Comparison of ENCODE assay signal across 15 cellular contexts in the genomic region with DNA sequence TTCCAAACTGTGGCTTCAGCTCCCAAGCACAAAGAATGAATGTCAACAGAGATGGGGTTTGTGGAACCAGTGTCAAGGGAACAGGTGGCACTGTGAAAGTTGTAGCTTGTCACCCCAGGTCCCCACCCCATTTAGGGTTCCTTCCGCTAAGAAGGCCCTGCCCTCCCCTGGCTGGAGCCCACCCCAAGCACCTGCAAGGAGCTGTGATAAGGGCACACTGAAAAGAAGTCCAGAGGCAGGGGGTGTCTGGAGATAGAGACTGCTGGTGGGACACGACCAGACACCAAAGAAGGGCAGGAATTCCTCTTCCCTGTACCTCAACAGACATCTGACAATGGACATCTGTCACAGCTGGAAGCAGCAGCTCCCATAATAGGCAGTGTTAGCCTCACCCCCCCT. TPM values are rescaled to one million over a fixed set of nuclear protein-coding genes. Genes with fewer than 3 reads are reported as not detected.
DNase-seq lines count a peak whose midpoint lies in the region; ATAC-seq and TF ChIP-seq lines count a peak whose summit lies in the region.
"Had no signal": no experiment of that assay in that cellular context is flagged by ENCODE, and none has a peak within 500 bp of the region (broad histone marks: within the 10 kb centered on the region; RNA-seq: fewer than 3 reads in every experiment).

No MANE protein-coding gene starts in this region.

- H3K36me3 Mint-ChIP-seq in activated B cell treated with CpG ODN at 0.5 μM for 24 hours (ENCODE audit: low read depth) = no peaks in the 10 kb centered on the region

- 90% methylated on average over 2 of the region's 2 CpGs for WGBS in mammary epithelial cell (ENCODE audit: low coverage, missing lambda C conversion rate)

- H4K20me1 ChIP-seq in mammary epithelial cell (ENCODE audit: insufficient read depth, low read length) = no peaks in the 10 kb centered on the region

- intact Hi-C loops in activated B cell treated with CpG ODN at 0.5 μM for 24 hours (cut with micrococcal nuclease) (no loop called here), mammary epithelial cell (cut with micrococcal nuclease) (loop anchor here (5.0 to 10.0 kb wide), 4 partner anchors 365 to 1435 kb away; no protein-coding TSS in a partner anchor)

- DNase-seq in activated CD4-positive, CD25-positive, alpha-beta regulatory T cell treated with anti-CD3 and anti-CD28 coated beads, Interleukin-2, amount 50 U/mL, for 72 hours = peak; percentile 14
- no peak for DNase-seq in activated CD4-positive, CD25-positive, alpha-beta regulatory T cell (lab: John Stamatoyannopoulos, UW)
- DNase-seq in activated B cell treated with CpG ODN at 0.5 μM for 24 hours = no peak
- no peak for DNase-seq in substantia nigra (lab: John Stamatoyannopoulos, UW)
- DNase-seq in 8988T = no peak
- DNase-seq in mammary epithelial cell = no peak
- DNase-seq: C1 segment of cervical spinal cord, Karpas-422, MM.1S, NCI-H1105, NCI-H1694 treated with DMSO at 0.1 percent for 48 hours, PC-9 had no signal

- dilution Hi-C loops in mammary epithelial cell (cut with HindIII; ENCODE audit: low sequenced_read_pairs) = no loop called here

- CTCF ChIA-PET in activated B cell treated with CpG ODN at 0.5 μM for 24 hours (lab: Charles Lee) (interaction anchor here (1.4 kb wide), 1 partner anchor 13 kb away, joined by 5 read pairs; no protein-coding TSS in a partner anchor), mammary epithelial cell (lab: Charles Lee; ENCODE audit: low non-redundant PET) (no interaction called here)

- H3K36me3 ChIP-seq in mammary epithelial cell (ENCODE audit: insufficient read depth, low read length) = no peaks in the 10 kb centered on the region

- no peaks in the 10 kb centered on the region for H3K79me2 ChIP-seq in mammary epithelial cell (ENCODE audit: insufficient read depth, low read length)

- no peak overlapping the region for H3K4me3 Mint-ChIP-seq in activated B cell treated with CpG ODN at 0.5 μM for 24 hours

- peaks cover 10% of the 10 kb centered on the region for H3K4me1 ChIP-seq in mammary epithelial cell (ENCODE audit: insufficient read depth, low read length)

- in situ Hi-C loops in mammary epithelial cell (cut with MboI; ENCODE audit: low sequenced_read_pairs in 2 of 2) = loop anchor here in 1 of 2 donors (25.0 kb wide), 1 partner anchor 825 kb away; no protein-coding TSS in a partner anchor

- no peak overlapping the region for H3K4me3 ChIP-seq in mammary epithelial cell (replicated peaks in 1 of 3; ENCODE audit: insufficient read depth in 1 of 3, low read depth in 2 of 3, low read length in 3 of 3)
- H3K4me3 ChIP-seq: PC-9 had no signal

- peaks cover 24% of the 10 kb centered on the region for H3K4me1 Mint-ChIP-seq in activated B cell treated with CpG ODN at 0.5 μM for 24 hours

- H3K27me3 Mint-ChIP-seq in activated B cell treated with CpG ODN at 0.5 μM for 24 hours = peaks cover 30% of the 10 kb centered on the region

- no peak for TF ChIP-seq CTCF in activated B cell treated with CpG ODN at 0.5 μM for 24 hours (IDR thresholded peaks at IDR 0.05)
- TF ChIP-seq CTCF in mammary epithelial cell (conservative IDR thresholded peaks at IDR 0.05 in 1 of 2, IDR thresholded peaks at IDR 0.05 in 1 of 2; ENCODE audit: extremely low read depth in 1 of 2, insufficient read depth in 1 of 2, low read depth in 1 of 2, low read length in 2 of 2) = no peak

- no peak overlapping the region for H2AFZ ChIP-seq in mammary epithelial cell (ENCODE audit: low read depth, low read length)
- H2AFZ ChIP-seq: PC-9 had no signal

- H3K9ac ChIP-seq in mammary epithelial cell (ENCODE audit: insufficient read depth, low read length) = no peak overlapping the region

- H3K9me3 ChIP-seq in mammary epithelial cell (replicated peaks; ENCODE audit: insufficient read depth, low read length) = no peaks in the 10 kb centered on the region

- peak overlapping the region; percentile 41 for H3K27ac Mint-ChIP-seq in activated B cell treated with CpG ODN at 0.5 μM for 24 hours

- H3K27ac ChIP-seq in layer of hippocampus (ENCODE audit: low read depth, low read length) (peak overlapping the region; percentile 38), substantia nigra (ENCODE audit: low read depth, low read length, poor library complexity, severe bottlenecking) (peak overlapping the region; percentile 92), mammary epithelial cell (ENCODE audit: insufficient read depth, low read depth, low read length) (no peak overlapping the region)
- H3K27ac ChIP-seq: 22Rv1, PC-9 had no signal

- ATAC-seq in activated B cell treated with CpG ODN at 0.5 μM for 24 hours (ENCODE audit: low read depth) (no peak), GM19397 (IDR thresholded peaks at IDR 0.05; ENCODE audit: unreplicated experiment) (no peak)

- POLR2A ChIA-PET in activated B cell treated with CpG ODN at 0.5 μM for 24 hours (lab: Charles Lee) = no interaction called here

- H3K27me3 ChIP-seq in layer of hippocampus (ENCODE audit: control insufficient read depth, insufficient read depth, low read length) (peaks cover 2% of the 10 kb centered on the region), mammary epithelial cell (ENCODE audit: insufficient read depth, low read length) (peaks cover 39% of the 10 kb centered on the region)

- no TSS peak for BruUV-seq in mammary epithelial cell (replicated peaks; lab: Mats Ljungman, UMichigan)

- no peaks in the 10 kb centered on the region for H3K9me3 Mint-ChIP-seq in activated B cell treated with CpG ODN at 0.5 μM for 24 hours

- no peak overlapping the region for H3K4me2 ChIP-seq in mammary epithelial cell (ENCODE audit: insufficient read depth, low read depth, low read length)
- H3K4me2 ChIP-seq: PC-9 had no signal

RNA-seq across cellular contexts. Expression of a gene that starts 4.5 kb away (rescaled TPM):
- total RNA-seq in activated B cell treated with CpG ODN at 0.5 μM for 24 hours (not detected in 2 replicates), mammary epithelial cell (under 1 TPM in 1 of 2 donors, not detected in 1; under 0.01 TPM)
- polyA plus RNA-seq in mammary epithelial cell = 0.02 TPM
- polyA minus RNA-seq in mammary epithelial cell = not detected
- total RNA-seq: PC-9 had no signal
